ENCODE assay signal across 37 cellular contexts in genomic region chr7:155560196-155560595, GRCh38. TPM values are rescaled to one million over a fixed set of nuclear protein-coding genes. Genes with fewer than 3 reads are reported as not detected.
"Had no signal": no experiment of that assay in that cellular context is flagged by ENCODE, and none has a peak within 500 bp of the region (broad histone marks: within the 10 kb centered on the region; RNA-seq: fewer than 3 reads in every experiment).

No MANE protein-coding gene starts in this region.

- ATAC-seq: activated CD4-positive, alpha-beta T cell treated with anti-CD3 and anti-CD28 coated beads for 36 hours; activated T-cell treated with anti-CD3 and anti-CD28 coated beads, Interleukin-2, amount 50 U/mL, for 72 hours; effector memory CD8-positive, alpha-beta T cell; T-helper 17 cell had no signal

- H3K4me3 ChIP-seq: esophagus squamous epithelium had no signal

- H3K4me3 Mint-ChIP-seq: activated CD4-positive, alpha-beta memory T cell treated with anti-CD3 and anti-CD28 coated beads, Interleukin-2, amount 10 ng/mL, durations not matched to agents 7 days and 5 days; activated CD4-positive, alpha-beta T cell treated with anti-CD3 and anti-CD28 coated beads for 36 hours; activated CD4-positive, alpha-beta T cell treated with anti-CD3 and anti-CD28 coated beads, Interleukin-2, amount 10 ng/mL, durations not matched to agents 24 days and 14 days; activated naive CD8-positive, alpha-beta T cell; activated T-cell treated with anti-CD3 and anti-CD28 coated beads, Interleukin-2, amount 50 U/mL, for 24 hours; activated T-cell treated with anti-CD3 and anti-CD28 coated beads, Interleukin-2, amount 50 U/mL, for 72 hours; central memory CD8-positive, alpha-beta T cell; effector memory CD8-positive, alpha-beta T cell; T-helper 17 cell; T-helper 2 cell treated with Interferon-gamma antibody and Interleukin-4, amounts not matched to agents 5 μg/mL and 100 μg/mL, for 36 hours had no signal

- H3K9me3 ChIP-seq: esophagus squamous epithelium had no signal

- H3K4me1 ChIP-seq: esophagus squamous epithelium had no signal

- H3K27ac ChIP-seq: brain microvascular endothelial cell, epithelial cell of prostate, esophagus squamous epithelium, WERI-Rb-1 had no signal

- DNase-seq: activated CD4-positive, alpha-beta memory T cell treated with anti-CD3 and anti-CD28 coated beads, Interleukin-2, amount 10 ng/mL, durations not matched to agents 7 days and 5 days; activated CD4-positive, alpha-beta T cell treated with anti-CD3 and anti-CD28 coated beads for 36 hours; activated CD4-positive, alpha-beta T cell treated with anti-CD3 and anti-CD28 coated beads, Interleukin-2, amount 10 ng/mL, durations not matched to agents 24 days and 14 days; activated CD4-positive, CD25-positive, alpha-beta regulatory T cell; activated CD4-positive, CD25-positive, alpha-beta regulatory T cell treated with anti-CD3 and anti-CD28 coated beads, Interleukin-2, amount 50 U/mL, for 72 hours; activated CD8-positive, alpha-beta memory T cell treated with anti-CD3 and anti-CD28 coated beads, Interleukin-2, amount 50 U/mL, for 48 hours; activated effector memory CD4-positive, alpha-beta T cell treated with Interleukin-2 at 50 U/mL for 16 hours; activated gamma-delta T cell treated with Interleukin-2 at 50 U/mL for 16 hours; activated naive CD4-positive, alpha-beta T cell treated with anti-CD3 and anti-CD28 coated beads, Interleukin-2, amount 50 U/mL, for 16 hours; activated naive CD4-positive, alpha-beta T cell treated with Interleukin-2 at 50 U/mL for 16 hours; activated T-cell treated with anti-CD3 and anti-CD28 coated beads for 4 hours; activated T-cell treated with anti-CD3 and anti-CD28 coated beads, Interleukin-2, amount 50 U/mL, for 24 hours; activated T-cell treated with anti-CD3 and anti-CD28 coated beads, Interleukin-2, amount 50 U/mL, for 72 hours; amniotic stem cell; anterior cingulate cortex; brain microvascular endothelial cell; cortex of kidney; dermis blood vessel endothelial cell; effector CD4-positive, alpha-beta T cell; effector memory CD8-positive, alpha-beta T cell; esophagus squamous epithelium; head of caudate nucleus; T-helper 1 cell; T-helper 17 cell; T1000; WERI-Rb-1 had no signal

- H3K36me3 ChIP-seq: brain microvascular endothelial cell, esophagus squamous epithelium, WERI-Rb-1 had no signal

- H3K27ac Mint-ChIP-seq: activated CD4-positive, alpha-beta memory T cell treated with anti-CD3 and anti-CD28 coated beads, Interleukin-2, amount 10 ng/mL, durations not matched to agents 7 days and 5 days; activated CD4-positive, alpha-beta T cell treated with anti-CD3 and anti-CD28 coated beads for 36 hours; activated CD4-positive, alpha-beta T cell treated with anti-CD3 and anti-CD28 coated beads, Interleukin-2, amount 10 ng/mL, durations not matched to agents 24 days and 14 days; activated naive CD8-positive, alpha-beta T cell; activated T-cell treated with anti-CD3 and anti-CD28 coated beads, Interleukin-2, amount 50 U/mL, for 24 hours; activated T-cell treated with anti-CD3 and anti-CD28 coated beads, Interleukin-2, amount 50 U/mL, for 72 hours; effector memory CD8-positive, alpha-beta T cell; T-helper 17 cell; T-helper 2 cell treated with Interferon-gamma antibody and Interleukin-4, amounts not matched to agents 5 μg/mL and 100 μg/mL, for 36 hours had no signal

- H3K4me1 Mint-ChIP-seq: activated CD4-positive, alpha-beta memory T cell treated with anti-CD3 and anti-CD28 coated beads, Interleukin-2, amount 10 ng/mL, durations not matched to agents 7 days and 5 days; activated CD4-positive, alpha-beta T cell treated with anti-CD3 and anti-CD28 coated beads for 36 hours; activated CD4-positive, alpha-beta T cell treated with anti-CD3 and anti-CD28 coated beads, Interleukin-2, amount 10 ng/mL, durations not matched to agents 24 days and 14 days; central memory CD8-positive, alpha-beta T cell had no signal

- H3K36me3 Mint-ChIP-seq: activated naive CD8-positive, alpha-beta T cell had no signal

- H3K27me3 ChIP-seq: brain microvascular endothelial cell had no signal

- H3K9me3 Mint-ChIP-seq: activated CD4-positive, alpha-beta memory T cell treated with anti-CD3 and anti-CD28 coated beads, Interleukin-2, amount 10 ng/mL, durations not matched to agents 7 days and 5 days; activated CD4-positive, alpha-beta T cell treated with anti-CD3 and anti-CD28 coated beads, Interleukin-2, amount 10 ng/mL, durations not matched to agents 24 days and 14 days; activated T-cell treated with anti-CD3 and anti-CD28 coated beads, Interleukin-2, amount 50 U/mL, for 24 hours; activated T-cell treated with anti-CD3 and anti-CD28 coated beads, Interleukin-2, amount 50 U/mL, for 72 hours; central memory CD8-positive, alpha-beta T cell; effector memory CD8-positive, alpha-beta T cell; T-helper 2 cell treated with Interferon-gamma antibody and Interleukin-4, amounts not matched to agents 5 μg/mL and 100 μg/mL, for 36 hours had no signal

RNA-seq across cellular contexts. Expression of gene CNPY1, which starts 13.8 kb away (rescaled TPM):
- total RNA-seq: activated CD4-positive, alpha-beta memory T cell treated with anti-CD3 and anti-CD28 coated beads, Interleukin-2, amount 10 ng/mL, durations not matched to agents 7 days and 5 days; activated CD4-positive, alpha-beta T cell treated with anti-CD3 and anti-CD28 coated beads for 36 hours; activated CD4-positive, alpha-beta T cell treated with anti-CD3 and anti-CD28 coated beads, Interleukin-2, amount 10 ng/mL, durations not matched to agents 24 days and 14 days; activated T-cell treated with anti-CD3 and anti-CD28 coated beads, Interleukin-2, amount 50 U/mL, for 72 hours; astrocyte; bronchial epithelial cell; cardiac septum; dermis blood vessel endothelial cell; esophagus squamous epithelium; fibroblast of lung; fibroblast of villous mesenchyme; T-helper 17 cell had no signal
- polyA plus RNA-seq: adipose tissue, esophagus, fibroblast of lung had no signal
